24 cellular contexts compared by ENCODE assay signal in genomic region chr7:141348728-141349127, GRCh38.
"Had no signal": no experiment of that assay in that cellular context is flagged by ENCODE, and none has a peak within 500 bp of the region (broad histone marks: within the 10 kb centered on the region; RNA-seq: fewer than 3 reads in every experiment).

No MANE protein-coding gene starts in this region.

- H3K9me3 ChIP-seq: colonic mucosa, esophagus squamous epithelium, gastrocnemius medialis, heart right ventricle, left lung, lower lobe of right lung, mucosa of descending colon had no signal

- H3K36me3 ChIP-seq: colonic mucosa, esophagus squamous epithelium, gastrocnemius medialis, heart right ventricle, left lung, lower lobe of right lung had no signal

- FAIRE-seq: endometrium, islet of Langerhans, keratinocyte had no signal

- H3K4me3 ChIP-seq: colonic mucosa, esophagus squamous epithelium, gastrocnemius medialis, heart right ventricle, left lung, lower lobe of right lung, mucosa of descending colon had no signal

- DNase-seq: colonic mucosa; cortex of kidney; effector CD8-positive, alpha-beta T cell; effector memory CD8-positive, alpha-beta T cell; endodermal cell; erythroblast; esophagus squamous epithelium; foreskin fibroblast; foreskin melanocyte; gastrocnemius medialis; glutamatergic neuron; heart right ventricle; hippocampal formation; left cardiac atrium; left lung; left ventricle myocardium superior; lower lobe of right lung; mesenchymal stem cell; mucosa of descending colon; naive B cell had no signal

- H3K27ac ChIP-seq: colonic mucosa, epithelial cell of prostate, esophagus squamous epithelium, gastrocnemius medialis, heart right ventricle, left lung, lower lobe of right lung had no signal

- H3K27me3 ChIP-seq: colonic mucosa, esophagus squamous epithelium, gastrocnemius medialis, heart right ventricle, left lung had no signal
